ENCODE assay signal across 9 cellular contexts in the genomic region with DNA sequence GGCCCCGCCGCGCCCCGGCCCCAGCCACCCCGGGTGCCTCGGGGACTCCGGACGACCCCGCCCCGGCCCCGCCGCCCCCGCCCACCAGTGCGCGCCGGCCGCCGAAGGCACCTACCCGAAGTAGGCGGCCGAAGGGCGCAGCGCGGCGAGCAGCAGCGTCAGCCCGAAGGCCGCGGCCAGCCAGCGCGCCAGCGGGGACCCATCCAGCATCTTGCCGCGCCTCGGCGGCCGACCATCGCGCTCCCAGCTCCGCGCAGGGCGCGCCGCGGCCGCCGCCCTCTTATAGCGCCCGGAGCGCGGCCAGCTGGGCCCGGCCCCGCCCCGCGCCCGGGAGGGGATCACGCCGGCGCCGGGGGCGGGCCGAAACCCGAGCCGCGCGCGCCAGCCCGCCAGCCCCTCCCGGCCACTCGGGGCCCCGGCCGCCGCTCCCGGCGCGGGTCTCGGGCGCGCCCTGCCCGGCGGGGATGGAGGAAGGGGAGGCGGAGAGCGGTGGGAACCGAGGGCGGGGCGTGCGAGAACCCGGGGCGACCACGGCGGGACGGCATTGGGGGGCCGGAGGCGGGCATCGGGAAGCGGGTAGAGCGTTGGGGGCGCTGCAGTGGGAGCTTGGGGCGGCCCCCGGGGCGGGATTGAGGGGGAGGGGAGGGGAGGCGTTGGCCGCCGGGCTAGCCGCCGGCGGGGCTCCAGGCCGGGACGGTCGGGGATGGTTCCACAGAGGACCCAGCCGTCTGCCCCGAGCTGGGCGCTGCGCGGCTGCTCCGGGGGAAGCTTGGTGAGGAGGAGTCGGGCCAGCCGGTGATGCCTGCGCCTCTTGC. TPM values are rescaled to one million over a fixed set of nuclear protein-coding genes. Genes with fewer than 3 reads are reported as not detected.
DNase-seq lines count a peak whose midpoint lies in the region; ATAC-seq and TF ChIP-seq lines count a peak whose summit lies in the region.
"Had no signal": no experiment of that assay in that cellular context is flagged by ENCODE, and none has a peak within 500 bp of the region (broad histone marks: within the 10 kb centered on the region; RNA-seq: fewer than 3 reads in every experiment).

A gene with protein sequence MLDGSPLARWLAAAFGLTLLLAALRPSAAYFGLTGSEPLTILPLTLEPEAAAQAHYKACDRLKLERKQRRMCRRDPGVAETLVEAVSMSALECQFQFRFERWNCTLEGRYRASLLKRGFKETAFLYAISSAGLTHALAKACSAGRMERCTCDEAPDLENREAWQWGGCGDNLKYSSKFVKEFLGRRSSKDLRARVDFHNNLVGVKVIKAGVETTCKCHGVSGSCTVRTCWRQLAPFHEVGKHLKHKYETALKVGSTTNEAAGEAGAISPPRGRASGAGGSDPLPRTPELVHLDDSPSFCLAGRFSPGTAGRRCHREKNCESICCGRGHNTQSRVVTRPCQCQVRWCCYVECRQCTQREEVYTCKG (minus strand): TSS at position 255 of the 815 bp plus-strand sequence. CDS start 45 bp downstream, at position 210.

- DNase-seq in NCI-H1436 (lab: John Stamatoyannopoulos, UW): peak; percentile 74
- no peak for DNase-seq in activated naive CD8-positive, alpha-beta T cell treated with anti-CD3 and anti-CD28 coated beads, Interleukin-2, amount 10 ng/mL, durations not matched to agents 7 days and 5 days
- DNase-seq in cardiac muscle cell (ENCODE audit: low read depth in 1 of 2, low spot score in 1 of 2): peak; percentile 55 to 92
- DNase-seq in posterior vena cava (ENCODE audit: low spot score): peak; percentile 82
- no peak for DNase-seq in KG1 (lab: John Stamatoyannopoulos, UW)

- peaks cover 1% of the 10 kb centered on the region for H3K4me1 Mint-ChIP-seq in activated naive CD8-positive, alpha-beta T cell treated with anti-CD3 and anti-CD28 coated beads, Interleukin-2, amount 10 ng/mL, durations not matched to agents 7 days and 5 days

- intact Hi-C loops in posterior vena cava (cut with DNase I): loop anchor here (2.0 to 10.0 kb wide), 4 partner anchors 183 to 473 kb away; no protein-coding TSS in a partner anchor

- H3K9me3 Mint-ChIP-seq in activated naive CD8-positive, alpha-beta T cell treated with anti-CD3 and anti-CD28 coated beads, Interleukin-2, amount 10 ng/mL, durations not matched to agents 7 days and 5 days: no peaks in the 10 kb centered on the region

- no peak within 1 kb of the TSS for H3K27ac ChIP-seq in ACC112 (ENCODE audit: low read depth, low read length)
- H3K27ac ChIP-seq in cardiac muscle cell: no peak within 1 kb of the TSS
- H3K27ac ChIP-seq: neutrophil had no signal

- H3K4me3 Mint-ChIP-seq in activated naive CD8-positive, alpha-beta T cell treated with anti-CD3 and anti-CD28 coated beads, Interleukin-2, amount 10 ng/mL, durations not matched to agents 7 days and 5 days: peak within 1 kb of the TSS; percentile 55

- peak; percentile 34 for ATAC-seq in activated naive CD8-positive, alpha-beta T cell treated with anti-CD3 and anti-CD28 coated beads, Interleukin-2, amount 10 ng/mL, durations not matched to agents 7 days and 5 days (ENCODE audit: low read depth)
- no peak for ATAC-seq in HG02763 (IDR thresholded peaks at IDR 0.05; ENCODE audit: unreplicated experiment)

- H3K4me3 ChIP-seq in ACC112 (ENCODE audit: low read depth, low read length) (peak within 1 kb of the TSS; percentile 74), GM08714 (ENCODE audit: low read length) (peak within 1 kb of the TSS; percentile 24), cardiac muscle cell (peak within 1 kb of the TSS; percentile 75)

- POLR2A ChIA-PET in activated naive CD8-positive, alpha-beta T cell treated with anti-CD3 and anti-CD28 coated beads, Interleukin-2, amount 10 ng/mL, durations not matched to agents 7 days and 5 days (lab: Charles Lee): interaction anchor here (0.9 kb wide), 1 partner anchor 185 kb away, joined by 3 read pairs; no protein-coding TSS in a partner anchor

- peaks cover 3% of the 10 kb centered on the region for H3K4me1 ChIP-seq in ACC112 (ENCODE audit: control insufficient read depth, insufficient read depth, low read length, unreplicated experiment)
- no peaks in the 10 kb centered on the region for H3K4me1 ChIP-seq in cardiac muscle cell (ENCODE audit: low read depth)

- H3K36me3 Mint-ChIP-seq in activated naive CD8-positive, alpha-beta T cell treated with anti-CD3 and anti-CD28 coated beads, Interleukin-2, amount 10 ng/mL, durations not matched to agents 7 days and 5 days: no peaks in the 10 kb centered on the region

- no peaks in the 10 kb centered on the region for H3K9me3 ChIP-seq in cardiac muscle cell (ENCODE audit: low read depth)
- H3K9me3 ChIP-seq: neutrophil had no signal

- H3K27me3 Mint-ChIP-seq in activated naive CD8-positive, alpha-beta T cell treated with anti-CD3 and anti-CD28 coated beads, Interleukin-2, amount 10 ng/mL, durations not matched to agents 7 days and 5 days: peaks cover 26% of the 10 kb centered on the region

- peaks cover 17% of the 10 kb centered on the region for H3K27me3 ChIP-seq in ACC112 (ENCODE audit: insufficient read depth, low read length)
- peaks cover 25% of the 10 kb centered on the region for H3K27me3 ChIP-seq in cardiac muscle cell

- peak within 1 kb of the TSS; percentile 49 for H2AFZ ChIP-seq in ACC112 (ENCODE audit: low read length, unreplicated experiment)

- no peaks in the 10 kb centered on the region for H3K79me2 ChIP-seq in ACC112 (ENCODE audit: control insufficient read depth, insufficient read depth, low read length, unreplicated experiment)

- TF ChIP-seq CTCF in cardiac muscle cell (IDR thresholded peaks at IDR 0.05; ENCODE audit: low read depth, low read length): no peak

- no peak within 1 kb of the TSS for H3K27ac Mint-ChIP-seq in activated naive CD8-positive, alpha-beta T cell treated with anti-CD3 and anti-CD28 coated beads, Interleukin-2, amount 10 ng/mL, durations not matched to agents 7 days and 5 days

- H3K36me3 ChIP-seq in ACC112 (ENCODE audit: insufficient read depth, low read length) (no peaks in the 10 kb centered on the region), cardiac muscle cell (no peaks in the 10 kb centered on the region)
- H3K36me3 ChIP-seq: neutrophil had no signal

RNA-seq across cellular contexts. Expression of the gene that starts here (rescaled TPM):
- total RNA-seq in activated naive CD8-positive, alpha-beta T cell treated with anti-CD3 and anti-CD28 coated beads, Interleukin-2, amount 10 ng/mL, durations not matched to agents 7 days and 5 days: under 1 TPM; 0.08 to 0.09 TPM
- total RNA-seq in cardiac muscle cell: 1.4 and 1.9 TPM in 2 replicates
- 0.14 TPM in 1 of 2 replicates, not detected in the other for polyA plus RNA-seq in cardiac muscle cell
- 1 to 10 TPM; 2.7 to 3.3 TPM for total RNA-seq in posterior vena cava

Comparison
In these comparisons a context has a peak if more than half of its experiments do, and no peak if none do; other contexts are left out.
1. Peak in ATAC-seq in activated naive CD8-positive, alpha-beta T cell treated with anti-CD3 and anti-CD28 coated beads, Interleukin-2, amount 10 ng/mL, durations not matched to agents 7 days and 5 days; RNA of the gene not detected or under 1 TPM.
2. H3K4me3 ChIP-seq: peak in every context shown above with its lines; median percentile 75 in cardiac muscle cell; 74 in ACC112; 24 in GM08714.
3. DNase-seq: peak in NCI-H1436 (single experiment), cardiac muscle cell (2 of 2) and posterior vena cava (single experiment); none in activated naive CD8-positive, alpha-beta T cell treated with anti-CD3 and anti-CD28 coated beads, Interleukin-2, amount 10 ng/mL, durations not matched to agents 7 days and 5 days (single experiment) and KG1 (single experiment).